In the genomic region with DNA sequence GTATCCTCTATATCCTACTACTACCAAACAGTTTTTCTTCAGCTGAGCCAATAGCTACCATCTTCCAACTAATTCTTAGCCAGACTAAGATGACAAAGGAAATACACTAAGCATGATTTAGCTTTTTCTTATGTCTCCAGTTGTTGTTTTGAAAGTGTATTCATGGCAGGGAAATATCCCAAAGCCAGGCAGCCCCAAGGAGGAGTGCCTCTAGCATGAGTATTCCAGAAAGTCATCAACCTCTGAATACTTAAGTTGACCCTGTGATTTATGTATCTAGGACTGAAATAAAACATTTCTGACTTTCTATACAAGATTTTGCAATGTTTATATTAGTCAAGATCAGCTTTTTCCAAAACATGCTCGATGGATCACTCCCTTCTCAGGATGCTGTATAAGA, we compare ENCODE assay signal across 24 cellular contexts.
"Had no signal": no experiment of that assay in that cellular context is flagged by ENCODE, and none has a peak within 500 bp of the region (broad histone marks: within the 10 kb centered on the region; RNA-seq: fewer than 3 reads in every experiment).

No MANE protein-coding gene starts in this region.

- H3K27ac Mint-ChIP-seq: activated naive CD8-positive, alpha-beta T cell treated with anti-CD3 and anti-CD28 coated beads, Interleukin-2, amount 10 ng/mL, durations not matched to agents 7 days and 5 days; dendritic cell treated with granulocyte-macrophage colony-stimulating factor and Interleukin-4, amounts not matched to agents 40 ng/mL and 50 ng/mL, for 4 days; endodermal cell; naive thymus-derived CD8-positive, alpha-beta T cell; neural progenitor cell; stimulated activated naive B cell treated with anti-CD40 and anti-IgM and Interleukin-4, amounts not matched to agents 10 μg/mL and 1 μg/mL and 100 μg/mL, for 72 hours; WTC11 had no signal

- H3K9me3 Mint-ChIP-seq: activated naive CD8-positive, alpha-beta T cell treated with anti-CD3 and anti-CD28 coated beads, Interleukin-2, amount 10 ng/mL, durations not matched to agents 7 days and 5 days; endodermal cell; neural progenitor cell had no signal

- H3K36me3 Mint-ChIP-seq: activated naive CD8-positive, alpha-beta T cell treated with anti-CD3 and anti-CD28 coated beads, Interleukin-2, amount 10 ng/mL, durations not matched to agents 7 days and 5 days; naive thymus-derived CD8-positive, alpha-beta T cell; neural progenitor cell; stimulated activated naive B cell treated with anti-CD40 and anti-IgM and Interleukin-4, amounts not matched to agents 10 μg/mL and 1 μg/mL and 100 μg/mL, for 72 hours had no signal

- H3K4me3 Mint-ChIP-seq: activated naive CD8-positive, alpha-beta T cell treated with anti-CD3 and anti-CD28 coated beads, Interleukin-2, amount 10 ng/mL, durations not matched to agents 7 days and 5 days; dendritic cell treated with granulocyte-macrophage colony-stimulating factor and Interleukin-4, amounts not matched to agents 40 ng/mL and 50 ng/mL, for 4 days; endodermal cell; naive thymus-derived CD8-positive, alpha-beta T cell; neural progenitor cell; stimulated activated naive B cell treated with anti-CD40 and anti-IgM and Interleukin-4, amounts not matched to agents 10 μg/mL and 1 μg/mL and 100 μg/mL, for 72 hours; WTC11 had no signal

- DNase-seq: activated effector memory CD4-positive, alpha-beta T cell treated with Interleukin-2 at 50 U/mL for 16 hours; activated naive CD4-positive, alpha-beta T cell treated with Interleukin-2 at 50 U/mL for 16 hours; activated naive CD8-positive, alpha-beta T cell treated with anti-CD3 and anti-CD28 coated beads, Interleukin-2, amount 10 ng/mL, durations not matched to agents 7 days and 5 days; amniotic stem cell; brain microvascular endothelial cell; endodermal cell; foreskin melanocyte; left ventricle myocardium superior; mammary epithelial cell; naive thymus-derived CD8-positive, alpha-beta T cell; occipital lobe; stimulated activated CD4-positive, alpha-beta T cell treated with anti-CD3 and anti-CD28 coated beads, Interleukin-15, amount 100 ng/mL, for 24 hours; stimulated activated CD4-positive, alpha-beta T cell treated with anti-CD3 and anti-CD28 coated beads, Interleukin-2, amount 100 ng/mL, for 24 hours; stimulated activated naive B cell treated with anti-CD40 and anti-IgM and Interleukin-4, amounts not matched to agents 10 μg/mL and 1 μg/mL and 100 μg/mL, for 72 hours; stomach; T-helper 2 cell; thyroid gland; upper lobe of left lung had no signal

- ATAC-seq: left ventricle myocardium superior; naive thymus-derived CD8-positive, alpha-beta T cell; stimulated activated naive B cell treated with anti-CD40 and anti-IgM and Interleukin-4, amounts not matched to agents 10 μg/mL and 1 μg/mL and 100 μg/mL, for 72 hours; WTC11 had no signal

- H3K4me3 ChIP-seq: esophagus muscularis mucosa, neural progenitor cell, right atrium auricular region, stomach, thyroid gland, upper lobe of left lung, vagina had no signal

- H3K4me1 Mint-ChIP-seq: activated naive CD8-positive, alpha-beta T cell treated with anti-CD3 and anti-CD28 coated beads, Interleukin-2, amount 10 ng/mL, durations not matched to agents 7 days and 5 days; naive thymus-derived CD8-positive, alpha-beta T cell; stimulated activated naive B cell treated with anti-CD40 and anti-IgM and Interleukin-4, amounts not matched to agents 10 μg/mL and 1 μg/mL and 100 μg/mL, for 72 hours; WTC11 had no signal

- H3K27me3 Mint-ChIP-seq: activated naive CD8-positive, alpha-beta T cell treated with anti-CD3 and anti-CD28 coated beads, Interleukin-2, amount 10 ng/mL, durations not matched to agents 7 days and 5 days; dendritic cell treated with granulocyte-macrophage colony-stimulating factor and Interleukin-4, amounts not matched to agents 40 ng/mL and 50 ng/mL, for 4 days; stimulated activated naive B cell treated with anti-CD40 and anti-IgM and Interleukin-4, amounts not matched to agents 10 μg/mL and 1 μg/mL and 100 μg/mL, for 72 hours had no signal
